Comparison of ENCODE assay signal across 2 cellular contexts in genomic region chr5:160045004-160045403, GRCh38.
TF ChIP-seq lines count a peak whose summit lies in the region.

No MANE protein-coding gene starts in this region.

TF ChIP-seq in GM23338, 12 proteins besides CTCF, POLR2A, EP300 and RAD21:
- no peak for TF ChIP-seq ZNF331 (CRISPR knock-in tag; IDR thresholded peaks at IDR 0.05; ENCODE audit: low read depth)
- no peak; the same call in 1 of the 2 replicates for TF ChIP-seq CREB1 (CRISPR knock-in tag; IDR thresholded peaks at IDR 0.05; ENCODE audit: low read depth)
- TF ChIP-seq REST (IDR thresholded peaks at IDR 0.05; ENCODE audit: unreplicated experiment): no peak
- TF ChIP-seq POLR2AphosphoS5 (IDR thresholded peaks at IDR 0.05; ENCODE audit: low read depth): no peak
- TF ChIP-seq ZNF114 (CRISPR knock-in tag; IDR thresholded peaks at IDR 0.05): no peak
- TF ChIP-seq NANOG (IDR thresholded peaks at IDR 0.05; ENCODE audit: borderline replicate concordance): no peak
- TF ChIP-seq ZNF462 (CRISPR knock-in tag; IDR thresholded peaks at IDR 0.05): no peak
- TF ChIP-seq JUNB (IDR thresholded peaks at IDR 0.05; ENCODE audit: unreplicated experiment): no peak
- TF ChIP-seq EZH2 (IDR thresholded peaks at IDR 0.05; ENCODE audit: low read depth, unreplicated experiment): no peak
- TF ChIP-seq STAT1 (IDR thresholded peaks at IDR 0.05; ENCODE audit: unreplicated experiment): no peak
- TF ChIP-seq EZH2phosphoT487 (IDR thresholded peaks at IDR 0.05; ENCODE audit: unreplicated experiment): no peak
- TF ChIP-seq ETS1 (IDR thresholded peaks at IDR 0.05): no peak

TF ChIP-seq in endothelial cell of umbilical vein, 7 proteins besides CTCF, POLR2A, EP300 and RAD21:
- no peak for TF ChIP-seq GATA2 (IDR thresholded peaks at IDR 0.05; ENCODE audit: insufficient read depth, insufficient read length, low read depth, low read length)
- no peak for TF ChIP-seq MYC (IDR thresholded peaks at IDR 0.05; ENCODE audit: low read depth, low read length)
- TF ChIP-seq MAX (IDR thresholded peaks at IDR 0.05; ENCODE audit: insufficient read depth, insufficient read length): no peak
- TF ChIP-seq EZH2 (IDR thresholded peaks at IDR 0.05; ENCODE audit: borderline replicate concordance, low read depth, low read length, severe bottlenecking): no peak
- no peak for TF ChIP-seq JUN (IDR thresholded peaks at IDR 0.05; ENCODE audit: borderline replicate concordance, insufficient read depth, insufficient read length, low read depth)
- no peak for TF ChIP-seq FOS (IDR thresholded peaks at IDR 0.05; ENCODE audit: borderline replicate concordance, insufficient read depth, low read length)
- TF ChIP-seq POLR2AphosphoS5 (IDR thresholded peaks at IDR 0.05; ENCODE audit: insufficient read depth, low read depth, low read length): no peak
TF ChIP-seq in endothelial cell of umbilical vein: peak in this region for 0.
